Comparison of ENCODE assay signal across 8 cellular contexts in the genomic region with DNA sequence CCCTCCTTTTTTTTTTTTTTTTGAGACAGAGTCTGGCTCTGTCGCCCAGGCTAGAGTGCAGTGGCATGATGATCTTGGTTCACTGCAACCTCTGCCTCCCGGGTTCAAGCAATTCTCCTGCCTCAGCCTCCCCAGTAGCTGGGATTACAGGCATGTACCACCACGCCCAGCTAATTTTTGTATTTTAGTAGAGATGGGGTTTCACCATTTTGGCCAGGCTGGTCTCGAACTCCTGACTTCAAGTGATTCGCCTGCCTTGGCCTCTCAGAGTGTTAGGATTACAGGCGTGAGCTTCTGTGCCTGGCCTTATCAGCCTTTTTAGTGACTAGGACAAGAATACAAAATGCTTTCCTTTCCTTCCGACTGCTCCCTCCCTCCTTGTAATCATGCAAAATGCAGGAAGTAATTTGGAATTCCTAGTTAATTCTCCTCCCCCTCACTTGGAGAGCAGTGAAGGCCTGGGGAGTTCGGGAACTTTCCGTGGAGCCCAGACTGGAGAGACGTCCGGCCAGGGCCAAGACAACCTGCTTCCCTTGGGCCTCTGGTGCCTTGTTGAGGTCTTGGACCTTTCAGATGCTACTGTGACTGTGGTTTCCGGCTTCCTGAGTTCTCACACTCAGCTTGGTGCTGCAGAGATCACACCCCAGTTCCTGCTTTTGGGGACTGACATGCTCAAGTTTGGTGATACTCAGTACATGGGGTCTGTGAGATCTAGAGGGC. TPM values are rescaled to one million over a fixed set of nuclear protein-coding genes. Genes with fewer than 3 reads are reported as not detected.
DNase-seq lines count a peak whose midpoint lies in the region; ATAC-seq and TF ChIP-seq lines count a peak whose summit lies in the region.
"Not testable (repeated sequence)": the region's sequence is repeated elsewhere in the genome, so short reads cannot be mapped to it uniquely, and the experiment has no call there.

No MANE protein-coding gene starts in this region.

- H3K27me3 Mint-ChIP-seq in activated T-cell treated with anti-CD3 and anti-CD28 coated beads, Interleukin-2, amount 50 U/mL, for 72 hours (ENCODE audit: low read depth); endothelial cell (ENCODE audit: unreplicated experiment): not testable (repeated sequence)

- TF ChIP-seq CTCF in endothelial cell (IDR thresholded peaks at IDR 0.05; ENCODE audit: unreplicated experiment): not testable (repeated sequence)

- H3K27ac Mint-ChIP-seq in activated T-cell treated with anti-CD3 and anti-CD28 coated beads, Interleukin-2, amount 50 U/mL, for 72 hours: peak overlapping the region; percentile 99
- peak overlapping the region; percentile 96 for H3K27ac Mint-ChIP-seq in endothelial cell (ENCODE audit: unreplicated experiment)

- peak overlapping the region; percentile 92 to 97 for H3K4me3 Mint-ChIP-seq in activated T-cell treated with anti-CD3 and anti-CD28 coated beads, Interleukin-2, amount 50 U/mL, for 72 hours
- H3K4me3 Mint-ChIP-seq in endothelial cell (ENCODE audit: unreplicated experiment): peak overlapping the region; percentile 54

- H3K36me3 Mint-ChIP-seq in activated T-cell treated with anti-CD3 and anti-CD28 coated beads, Interleukin-2, amount 50 U/mL, for 72 hours (ENCODE audit: insufficient read depth in 2 of 2); endothelial cell (ENCODE audit: low read depth, unreplicated experiment): not testable (repeated sequence)

- TF ChIP-seq POLR2A in GM19099 (IDR thresholded peaks at IDR 0.05; ENCODE audit: extremely low read depth, insufficient read length, low read depth): peak; percentile 84
- peak; percentile 75 for TF ChIP-seq POLR2A in Raji (IDR thresholded peaks at IDR 0.05; ENCODE audit: insufficient read depth, low read depth, low read length)

- H3K4me1 Mint-ChIP-seq in activated T-cell treated with anti-CD3 and anti-CD28 coated beads, Interleukin-2, amount 50 U/mL, for 72 hours (ENCODE audit: low read depth): peaks cover 51% of the 10 kb centered on the region
- H3K4me1 Mint-ChIP-seq in endothelial cell (ENCODE audit: unreplicated experiment): peaks cover 31% of the 10 kb centered on the region

- DNase-seq in AG20443 (ENCODE audit: low spot score) (peak; percentile 36), endothelial cell (ENCODE audit: low spot score) (peak; percentile 62), medulla oblongata (ENCODE audit: extremely low spot score) (peak; percentile 86)
- DNase-seq in activated T-cell treated with anti-CD3 and anti-CD28 coated beads, Interleukin-2, amount 50 U/mL, for 72 hours: peak; percentile 60 to 65
- DNase-seq in stimulated activated CD4-positive, alpha-beta T cell treated with anti-CD3 and anti-CD28 coated beads, Interleukin-2, amount 100 ng/mL, for 24 hours: peak; percentile 46 to 59

- peak; percentile 54 for ATAC-seq in HG03139 (IDR thresholded peaks at IDR 0.05; ENCODE audit: unreplicated experiment)
- peak in 1 of 2 donors; percentile 21 for ATAC-seq in activated T-cell treated with anti-CD3 and anti-CD28 coated beads, Interleukin-2, amount 50 U/mL, for 72 hours (replicated peaks in 1 of 2)

- H3K9me3 Mint-ChIP-seq in activated T-cell treated with anti-CD3 and anti-CD28 coated beads, Interleukin-2, amount 50 U/mL, for 72 hours; endothelial cell (ENCODE audit: unreplicated experiment): not testable (repeated sequence)

RNA-seq across cellular contexts. Expression of a gene that starts 4.0 kb away (rescaled TPM):
- total RNA-seq in activated T-cell treated with anti-CD3 and anti-CD28 coated beads, Interleukin-2, amount 50 U/mL, for 72 hours: 10 to 100 TPM; 68.1 to 68.6 TPM
- total RNA-seq in endothelial cell (ENCODE audit: unreplicated experiment): 101 TPM

RNA-seq across cellular contexts. Expression of a gene that starts 25.8 kb away (rescaled TPM):
- 100 to 1,000 TPM; 431 to 525 TPM for total RNA-seq in activated T-cell treated with anti-CD3 and anti-CD28 coated beads, Interleukin-2, amount 50 U/mL, for 72 hours
- 308 TPM for total RNA-seq in endothelial cell (ENCODE audit: unreplicated experiment)

Comparison
In these comparisons a context has a peak if more than half of its experiments do, and no peak if none do; other contexts are left out.
1. DNase-seq: peak in every context shown above with its lines; median percentile 86 in medulla oblongata; 62 in activated T-cell treated with anti-CD3 and anti-CD28 coated beads, Interleukin-2, amount 50 U/mL, for 72 hours; 62 in endothelial cell; 52 in stimulated activated CD4-positive, alpha-beta T cell treated with anti-CD3 and anti-CD28 coated beads, Interleukin-2, amount 100 ng/mL, for 24 hours; 36 in AG20443.